Comparison of ENCODE assay signal across 1 cellular context in the genomic region with DNA sequence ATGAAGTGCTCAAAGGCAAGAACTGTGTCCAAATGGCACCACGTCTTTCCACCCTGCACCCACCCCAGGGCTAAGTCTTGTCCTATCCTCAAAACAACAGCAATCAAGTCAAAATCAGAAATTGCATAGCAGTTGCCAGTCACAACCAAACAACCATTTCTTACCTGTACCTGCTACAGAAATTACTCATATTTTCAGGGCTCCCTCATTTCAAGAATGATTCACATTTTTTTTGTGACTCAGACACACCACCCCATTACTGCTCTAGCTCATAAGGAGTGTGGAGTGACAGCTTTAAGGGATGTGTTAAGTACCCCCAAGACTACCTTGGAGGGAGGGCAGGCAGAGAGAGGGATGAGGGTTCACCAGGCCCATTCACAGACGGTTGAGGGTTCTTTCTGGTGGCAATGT.
TF ChIP-seq lines count a peak whose summit lies in the region.

No MANE protein-coding gene starts in this region.

TF ChIP-seq in GM12878, 131 proteins besides CTCF, POLR2A, EP300 and RAD21 (continued from another document):
- TF ChIP-seq, protein P1, sequence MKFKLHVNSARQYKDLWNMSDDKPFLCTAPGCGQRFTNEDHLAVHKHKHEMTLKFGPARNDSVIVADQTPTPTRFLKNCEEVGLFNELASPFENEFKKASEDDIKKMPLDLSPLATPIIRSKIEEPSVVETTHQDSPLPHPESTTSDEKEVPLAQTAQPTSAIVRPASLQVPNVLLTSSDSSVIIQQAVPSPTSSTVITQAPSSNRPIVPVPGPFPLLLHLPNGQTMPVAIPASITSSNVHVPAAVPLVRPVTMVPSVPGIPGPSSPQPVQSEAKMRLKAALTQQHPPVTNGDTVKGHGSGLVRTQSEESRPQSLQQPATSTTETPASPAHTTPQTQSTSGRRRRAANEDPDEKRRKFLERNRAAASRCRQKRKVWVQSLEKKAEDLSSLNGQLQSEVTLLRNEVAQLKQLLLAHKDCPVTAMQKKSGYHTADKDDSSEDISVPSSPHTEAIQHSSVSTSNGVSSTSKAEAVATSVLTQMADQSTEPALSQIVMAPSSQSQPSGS (IDR thresholded peaks at IDR 0.05; ENCODE audit: low read length): peak; percentile 95
- TF ChIP-seq SPI1 (IDR thresholded peaks at IDR 0.05; ENCODE audit: borderline replicate concordance, insufficient read depth, low read depth, low read length) (no peak), BACH1 (IDR thresholded peaks at IDR 0.05; ENCODE audit: borderline replicate concordance) (peak; percentile 60), ZNF622 (IDR thresholded peaks at IDR 0.05) (no peak), BCL11A (IDR thresholded peaks at IDR 0.05; ENCODE audit: low read depth, low read length) (peak; percentile 94), TCF3 (IDR thresholded peaks at IDR 0.05; ENCODE audit: borderline replicate concordance, insufficient read depth, low read depth, low read length) (peak; percentile 60; the same call in 1 of the 2 replicates), PAX8 (IDR thresholded peaks at IDR 0.05) (no peak), SREBF1 (IDR thresholded peaks at IDR 0.05; ENCODE audit: low read length) (0 out of 2 replicates have a peak, but pooled peaks have one; percentile 31), NR2F1 (conservative IDR thresholded peaks at IDR 0.05) (peak; percentile 54), TARDBP (IDR thresholded peaks at IDR 0.05; ENCODE audit: borderline replicate concordance) (no peak), DPF2 (IDR thresholded peaks at IDR 0.05) (peak; percentile 79; the same call in 1 of the 2 replicates), ZNF384 (IDR thresholded peaks at IDR 0.05; ENCODE audit: borderline replicate concordance, low read depth, low read length) (0 out of 2 replicates have a peak, but pooled peaks have one; percentile 35), IKZF2 (IDR thresholded peaks at IDR 0.05) (peak; percentile 18 to 51; a peak in 2 of 4 replicates), PAX5 (IDR thresholded peaks at IDR 0.05; ENCODE audit: borderline replicate concordance, low read depth, low read length) (peak; percentile 90), SIX5 (IDR thresholded peaks at IDR 0.05; ENCODE audit: low read depth, low read length, severe bottlenecking) (no peak), MEF2A (IDR thresholded peaks at IDR 0.05; ENCODE audit: insufficient read depth, low read depth, low read length) (peak; percentile 72), EED (IDR thresholded peaks at IDR 0.05; ENCODE audit: low read depth) (peak; percentile 88), SRF (IDR thresholded peaks at IDR 0.05; ENCODE audit: low read depth in 2 of 2, low read length in 2 of 2) (peak in 1 of 2 experiments; percentile 89; a peak in 2 of 4 replicates), NFIC (IDR thresholded peaks at IDR 0.05; ENCODE audit: low read depth, low read length) (peak; percentile 98), IRF4 (IDR thresholded peaks at IDR 0.05; ENCODE audit: low read depth, low read length) (peak; percentile 99), CBFB (IDR thresholded peaks at IDR 0.05; ENCODE audit: low read depth) (peak; percentile 40; the same call in 1 of the 2 replicates), ETV6 (conservative IDR thresholded peaks at IDR 0.05 in 1 of 2, IDR thresholded peaks at IDR 0.05 in 1 of 2; ENCODE audit: borderline replicate concordance in 1 of 2, low read depth in 1 of 2) (peak in 1 of 2 experiments; percentile 78; a peak in 1 of 4 replicates), KDM1A (IDR thresholded peaks at IDR 0.05; ENCODE audit: borderline replicate concordance) (no peak), FOXM1 (IDR thresholded peaks at IDR 0.05; ENCODE audit: low read depth, low read length) (peak; percentile 97), SMAD5 (IDR thresholded peaks at IDR 0.05; ENCODE audit: low read depth) (no peak), SIN3A (IDR thresholded peaks at IDR 0.05; ENCODE audit: low read depth, low read length) (no peak), ATF7 (IDR thresholded peaks at IDR 0.05; ENCODE audit: low read depth) (peak; percentile 48; the same call in 1 of the 2 replicates), ZNF217 (IDR thresholded peaks at IDR 0.05) (peak; percentile 81; the same call in 1 of the 2 replicates), TBL1XR1 (IDR thresholded peaks at IDR 0.05; ENCODE audit: low read depth, low read length) (0 out of 2 replicates have a peak, but pooled peaks have one; percentile 25), SP1 (IDR thresholded peaks at IDR 0.05; ENCODE audit: low read depth, low read length) (peak; percentile 27), ZBED1 (IDR thresholded peaks at IDR 0.05; ENCODE audit: borderline replicate concordance) (peak; percentile 96), CREM (IDR thresholded peaks at IDR 0.05; ENCODE audit: low read depth) (peak; percentile 94), KLF5 (IDR thresholded peaks at IDR 0.05; ENCODE audit: partially characterized antibody) (no peak), CBX5 (IDR thresholded peaks at IDR 0.05; ENCODE audit: low read depth) (peak; percentile 78; the same call in 1 of the 2 replicates), PML (IDR thresholded peaks at IDR 0.05; ENCODE audit: low read length) (peak; percentile 90), RUNX3 (IDR thresholded peaks at IDR 0.05; ENCODE audit: low read length) (peak; percentile 89), EZH2 (IDR thresholded peaks at IDR 0.05; ENCODE audit: borderline replicate concordance, control insufficient read depth, low read depth, low read length) (no peak), GABPA (IDR thresholded peaks at IDR 0.05; ENCODE audit: low read depth) (peak; percentile 80), TCF7 (IDR thresholded peaks at IDR 0.05; ENCODE audit: borderline replicate concordance) (peak; percentile 64), SMC3 (IDR thresholded peaks at IDR 0.05; ENCODE audit: borderline replicate concordance, low read length) (peak; percentile 5; the same call in 1 of the 2 replicates)
- TF ChIP-seq, protein P2, sequence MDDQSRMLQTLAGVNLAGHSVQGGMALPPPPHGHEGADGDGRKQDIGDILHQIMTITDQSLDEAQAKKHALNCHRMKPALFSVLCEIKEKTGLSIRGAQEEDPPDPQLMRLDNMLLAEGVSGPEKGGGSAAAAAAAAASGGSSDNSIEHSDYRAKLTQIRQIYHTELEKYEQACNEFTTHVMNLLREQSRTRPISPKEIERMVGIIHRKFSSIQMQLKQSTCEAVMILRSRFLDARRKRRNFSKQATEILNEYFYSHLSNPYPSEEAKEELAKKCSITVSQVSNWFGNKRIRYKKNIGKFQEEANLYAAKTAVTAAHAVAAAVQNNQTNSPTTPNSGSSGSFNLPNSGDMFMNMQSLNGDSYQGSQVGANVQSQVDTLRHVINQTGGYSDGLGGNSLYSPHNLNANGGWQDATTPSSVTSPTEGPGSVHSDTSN (IDR thresholded peaks at IDR 0.05; ENCODE audit: insufficient replicate concordance, low read depth, low read length): peak; percentile 53
- TF ChIP-seq, protein P3, sequence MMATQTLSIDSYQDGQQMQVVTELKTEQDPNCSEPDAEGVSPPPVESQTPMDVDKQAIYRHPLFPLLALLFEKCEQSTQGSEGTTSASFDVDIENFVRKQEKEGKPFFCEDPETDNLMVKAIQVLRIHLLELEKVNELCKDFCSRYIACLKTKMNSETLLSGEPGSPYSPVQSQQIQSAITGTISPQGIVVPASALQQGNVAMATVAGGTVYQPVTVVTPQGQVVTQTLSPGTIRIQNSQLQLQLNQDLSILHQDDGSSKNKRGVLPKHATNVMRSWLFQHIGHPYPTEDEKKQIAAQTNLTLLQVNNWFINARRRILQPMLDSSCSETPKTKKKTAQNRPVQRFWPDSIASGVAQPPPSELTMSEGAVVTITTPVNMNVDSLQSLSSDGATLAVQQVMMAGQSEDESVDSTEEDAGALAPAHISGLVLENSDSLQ (IDR thresholded peaks at IDR 0.05): peak; percentile 91
- TF ChIP-seq, protein P4, sequence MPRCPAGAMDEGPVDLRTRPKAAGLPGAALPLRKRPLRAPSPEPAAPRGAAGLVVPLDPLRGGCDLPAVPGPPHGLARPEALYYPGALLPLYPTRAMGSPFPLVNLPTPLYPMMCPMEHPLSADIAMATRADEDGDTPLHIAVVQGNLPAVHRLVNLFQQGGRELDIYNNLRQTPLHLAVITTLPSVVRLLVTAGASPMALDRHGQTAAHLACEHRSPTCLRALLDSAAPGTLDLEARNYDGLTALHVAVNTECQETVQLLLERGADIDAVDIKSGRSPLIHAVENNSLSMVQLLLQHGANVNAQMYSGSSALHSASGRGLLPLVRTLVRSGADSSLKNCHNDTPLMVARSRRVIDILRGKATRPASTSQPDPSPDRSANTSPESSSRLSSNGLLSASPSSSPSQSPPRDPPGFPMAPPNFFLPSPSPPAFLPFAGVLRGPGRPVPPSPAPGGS (IDR thresholded peaks at IDR 0.05; ENCODE audit: borderline replicate concordance, insufficient read depth, low read depth, low read length, poor library complexity, severe bottlenecking): peak; percentile 94
- TF ChIP-seq, protein P5, sequence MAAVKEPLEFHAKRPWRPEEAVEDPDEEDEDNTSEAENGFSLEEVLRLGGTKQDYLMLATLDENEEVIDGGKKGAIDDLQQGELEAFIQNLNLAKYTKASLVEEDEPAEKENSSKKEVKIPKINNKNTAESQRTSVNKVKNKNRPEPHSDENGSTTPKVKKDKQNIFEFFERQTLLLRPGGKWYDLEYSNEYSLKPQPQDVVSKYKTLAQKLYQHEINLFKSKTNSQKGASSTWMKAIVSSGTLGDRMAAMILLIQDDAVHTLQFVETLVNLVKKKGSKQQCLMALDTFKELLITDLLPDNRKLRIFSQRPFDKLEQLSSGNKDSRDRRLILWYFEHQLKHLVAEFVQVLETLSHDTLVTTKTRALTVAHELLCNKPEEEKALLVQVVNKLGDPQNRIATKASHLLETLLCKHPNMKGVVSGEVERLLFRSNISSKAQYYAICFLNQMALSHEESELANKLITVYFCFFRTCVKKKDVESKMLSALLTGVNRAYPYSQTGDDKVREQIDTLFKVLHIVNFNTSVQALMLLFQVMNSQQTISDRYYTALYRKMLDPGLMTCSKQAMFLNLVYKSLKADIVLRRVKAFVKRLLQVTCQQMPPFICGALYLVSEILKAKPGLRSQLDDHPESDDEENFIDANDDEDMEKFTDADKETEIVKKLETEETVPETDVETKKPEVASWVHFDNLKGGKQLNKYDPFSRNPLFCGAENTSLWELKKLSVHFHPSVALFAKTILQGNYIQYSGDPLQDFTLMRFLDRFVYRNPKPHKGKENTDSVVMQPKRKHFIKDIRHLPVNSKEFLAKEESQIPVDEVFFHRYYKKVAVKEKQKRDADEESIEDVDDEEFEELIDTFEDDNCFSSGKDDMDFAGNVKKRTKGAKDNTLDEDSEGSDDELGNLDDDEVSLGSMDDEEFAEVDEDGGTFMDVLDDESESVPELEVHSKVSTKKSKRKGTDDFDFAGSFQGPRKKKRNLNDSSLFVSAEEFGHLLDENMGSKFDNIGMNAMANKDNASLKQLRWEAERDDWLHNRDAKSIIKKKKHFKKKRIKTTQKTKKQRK (IDR thresholded peaks at IDR 0.05; ENCODE audit: low read depth, low read length): no peak
- TF ChIP-seq, protein P6, sequence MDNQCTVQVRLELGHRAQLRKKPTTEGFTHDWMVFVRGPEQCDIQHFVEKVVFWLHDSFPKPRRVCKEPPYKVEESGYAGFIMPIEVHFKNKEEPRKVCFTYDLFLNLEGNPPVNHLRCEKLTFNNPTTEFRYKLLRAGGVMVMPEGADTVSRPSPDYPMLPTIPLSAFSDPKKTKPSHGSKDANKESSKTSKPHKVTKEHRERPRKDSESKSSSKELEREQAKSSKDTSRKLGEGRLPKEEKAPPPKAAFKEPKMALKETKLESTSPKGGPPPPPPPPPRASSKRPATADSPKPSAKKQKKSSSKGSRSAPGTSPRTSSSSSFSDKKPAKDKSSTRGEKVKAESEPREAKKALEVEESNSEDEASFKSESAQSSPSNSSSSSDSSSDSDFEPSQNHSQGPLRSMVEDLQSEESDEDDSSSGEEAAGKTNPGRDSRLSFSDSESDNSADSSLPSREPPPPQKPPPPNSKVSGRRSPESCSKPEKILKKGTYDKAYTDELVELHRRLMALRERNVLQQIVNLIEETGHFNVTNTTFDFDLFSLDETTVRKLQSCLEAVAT (IDR thresholded peaks at IDR 0.05): no peak
- TF ChIP-seq, protein P7, sequence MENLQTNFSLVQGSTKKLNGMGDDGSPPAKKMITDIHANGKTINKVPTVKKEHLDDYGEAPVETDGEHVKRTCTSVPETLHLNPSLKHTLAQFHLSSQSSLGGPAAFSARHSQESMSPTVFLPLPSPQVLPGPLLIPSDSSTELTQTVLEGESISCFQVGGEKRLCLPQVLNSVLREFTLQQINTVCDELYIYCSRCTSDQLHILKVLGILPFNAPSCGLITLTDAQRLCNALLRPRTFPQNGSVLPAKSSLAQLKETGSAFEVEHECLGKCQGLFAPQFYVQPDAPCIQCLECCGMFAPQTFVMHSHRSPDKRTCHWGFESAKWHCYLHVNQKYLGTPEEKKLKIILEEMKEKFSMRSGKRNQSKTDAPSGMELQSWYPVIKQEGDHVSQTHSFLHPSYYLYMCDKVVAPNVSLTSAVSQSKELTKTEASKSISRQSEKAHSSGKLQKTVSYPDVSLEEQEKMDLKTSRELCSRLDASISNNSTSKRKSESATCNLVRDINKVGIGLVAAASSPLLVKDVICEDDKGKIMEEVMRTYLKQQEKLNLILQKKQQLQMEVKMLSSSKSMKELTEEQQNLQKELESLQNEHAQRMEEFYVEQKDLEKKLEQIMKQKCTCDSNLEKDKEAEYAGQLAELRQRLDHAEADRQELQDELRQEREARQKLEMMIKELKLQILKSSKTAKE (IDR thresholded peaks at IDR 0.05; ENCODE audit: low read depth, poor library complexity, severe bottlenecking): peak; percentile 68
